Comparison of ENCODE assay signal across 23 cellular contexts in the genomic region with DNA sequence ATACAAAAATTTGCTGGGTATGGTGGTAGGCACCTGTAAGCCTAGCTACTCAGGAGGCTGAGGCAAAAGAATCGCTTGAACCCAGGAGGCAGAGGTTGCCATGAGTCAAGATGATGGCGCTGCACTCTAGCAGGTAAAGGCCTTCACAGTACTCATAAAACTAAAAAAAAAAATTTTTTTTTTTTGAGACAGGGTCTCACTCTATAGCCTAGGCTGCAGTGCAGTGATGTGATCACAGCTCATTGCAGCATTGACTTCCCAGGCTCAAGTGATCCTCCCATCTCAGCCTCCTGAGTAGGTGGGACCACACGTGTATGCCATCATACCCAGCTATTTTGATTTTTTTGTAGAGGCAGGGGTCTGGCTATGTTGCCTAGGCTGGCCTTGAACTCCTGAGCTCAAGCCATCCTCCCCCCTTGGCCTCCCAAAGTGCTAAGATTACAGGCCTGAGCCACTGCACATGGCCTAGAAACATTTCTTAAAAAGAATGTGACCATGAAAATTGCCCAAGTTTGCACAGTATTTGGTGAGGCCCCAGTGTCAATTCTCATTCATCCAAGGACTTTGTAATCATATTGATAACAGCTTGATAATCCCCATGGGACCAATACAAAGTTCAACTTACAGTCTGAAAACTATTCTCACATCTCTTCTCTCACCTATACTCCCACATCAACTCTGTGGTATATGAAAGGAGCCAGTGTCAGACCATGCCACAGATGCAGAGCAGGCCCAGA.
A peak's percentile ranks its signal among the peaks of the same experiment; 100 is the strongest.
DNase-seq lines count a peak whose midpoint lies in the region; ATAC-seq, FAIRE-seq and TF ChIP-seq lines count a peak whose summit lies in the region.
"Had no signal": no experiment of that assay in that cellular context is flagged by ENCODE, and none has a peak within 500 bp of the region (broad histone marks: within the 10 kb centered on the region; RNA-seq: fewer than 3 reads in every experiment).

No MANE protein-coding gene starts in this region.

- CTCF ChIA-PET in HepG2 (lab: Yijun Ruan, JAX; ENCODE audit: low intra/inter-chr PET ratio, low total read pairs): no interaction called here

- H3K27me3 Mint-ChIP-seq in nephron progenitor cell (ENCODE audit: low read depth, poor library complexity): no peaks in the 10 kb centered on the region
- H3K27me3 Mint-ChIP-seq in natural killer cell treated with Interleukin-12 subunit alpha and Interleukin-12 subunit beta and Interleukin-15 and Interleukin-18, amount 100 ng/mL, for 72 hours: no peaks in the 10 kb centered on the region
- H3K27me3 Mint-ChIP-seq: CD8-positive, alpha-beta memory T cell had no signal

- no peak for TF ChIP-seq CTCF in HepG2 (CRISPR knock-in tag; IDR thresholded peaks at IDR 0.05)
- TF ChIP-seq CTCF in nephron progenitor cell (IDR thresholded peaks at IDR 0.05): no peak

- no peak overlapping the region for H3K4me2 ChIP-seq in HepG2 (ENCODE audit: low read depth, low read length)
- H3K4me2 ChIP-seq: BLaER1 had no signal

- peak; percentile 92 for DNase-seq in SK-N-DZ (ENCODE audit: low spot score)
- peak; percentile 50 for DNase-seq in HepG2 (ENCODE audit: low spot score)
- no peak for DNase-seq in nephron progenitor cell
- DNase-seq in stimulated activated CD4-positive, alpha-beta T cell treated with anti-CD3 and anti-CD28 coated beads, Interleukin-4, amount 100 ng/mL, for 1 hour: no peak
- no peak for DNase-seq in natural killer cell treated with Interleukin-12 subunit alpha and Interleukin-12 subunit beta and Interleukin-15 and Interleukin-18, amount 100 ng/mL, for 72 hours (ENCODE audit: low spot score)
- DNase-seq: 8988T; ACHN; BE2C; C1 segment of cervical spinal cord; Calu3; CD4-positive, alpha-beta memory T cell; CD4-positive, CD25-positive, alpha-beta regulatory T cell; CD8-positive, alpha-beta memory T cell; COR-L47; DMS79 treated with DMSO at 0.1 percent for 48 hours; GF-D8 had no signal

- no peak overlapping the region for H3K27ac ChIP-seq in HepG2 (ENCODE audit: extremely low read length, insufficient read depth, low read length)
- H3K27ac ChIP-seq: BLaER1 had no signal

- 66% methylated on average over 3 of the region's 3 CpGs for WGBS in HepG2 (ENCODE audit: low lambda C conversion rate)

- no peak for FAIRE-seq in HepG2 (lab: Jason Lieb, UNC)
- FAIRE-seq: A204.1, D721Med, G401.6, GM12891, GM19239 had no signal

- in situ Hi-C loops in HepG2 (cut with HindIII; ENCODE audit: extremely low pct_ligation_motif_present, low pct_unique_long_range_greater_than_20kb): no loop called here

- H2AFZ ChIP-seq in HepG2 (ENCODE audit: low read length): no peak overlapping the region

- intact Hi-C loops in HepG2 (cut with micrococcal nuclease; ENCODE audit: unreplicated experiment): no loop called here

- TF ChIP-seq RAD21 in HepG2 (CRISPR knock-in tag; IDR thresholded peaks at IDR 0.05): no peak

- POLR2A ChIA-PET in HepG2 (lab: Yijun Ruan, JAX): no interaction called here

- peaks cover 11% of the 10 kb centered on the region for H3K36me3 Mint-ChIP-seq in nephron progenitor cell (ENCODE audit: low read depth)
- no peaks in the 10 kb centered on the region for H3K36me3 Mint-ChIP-seq in natural killer cell treated with Interleukin-12 subunit alpha and Interleukin-12 subunit beta and Interleukin-15 and Interleukin-18, amount 100 ng/mL, for 72 hours
- H3K36me3 Mint-ChIP-seq: CD14-positive monocyte; CD4-positive, alpha-beta memory T cell; CD4-positive, CD25-positive, alpha-beta regulatory T cell had no signal

- H3K9ac ChIP-seq in HepG2 (ENCODE audit: insufficient read depth, low read depth, low read length): no peak overlapping the region
- H3K9ac ChIP-seq: BLaER1 had no signal

- no peak for TF ChIP-seq POLR2A in HepG2 (IDR thresholded peaks at IDR 0.05; ENCODE audit: insufficient read depth in 1 of 2, low read depth in 2 of 2, low read length in 2 of 2)

- H3K4me3 Mint-ChIP-seq in nephron progenitor cell: no peak overlapping the region
- no peak overlapping the region for H3K4me3 Mint-ChIP-seq in natural killer cell treated with Interleukin-12 subunit alpha and Interleukin-12 subunit beta and Interleukin-15 and Interleukin-18, amount 100 ng/mL, for 72 hours
- H3K4me3 Mint-ChIP-seq: CD14-positive monocyte; CD4-positive, CD25-positive, alpha-beta regulatory T cell; CD8-positive, alpha-beta memory T cell had no signal

- H3K4me3 ChIP-seq in HepG2 (replicated peaks in 1 of 3; ENCODE audit: insufficient read depth in 1 of 3, low read depth in 2 of 3, low read length in 3 of 3): no peak overlapping the region
- H3K4me3 ChIP-seq: BLaER1 had no signal

- H3K4me1 Mint-ChIP-seq in nephron progenitor cell: peaks cover 12% of the 10 kb centered on the region
- H3K4me1 Mint-ChIP-seq in natural killer cell treated with Interleukin-12 subunit alpha and Interleukin-12 subunit beta and Interleukin-15 and Interleukin-18, amount 100 ng/mL, for 72 hours (ENCODE audit: low read depth in 2 of 2): no peaks in the 10 kb centered on the region
- H3K4me1 Mint-ChIP-seq: CD14-positive monocyte; CD4-positive, alpha-beta memory T cell; CD4-positive, CD25-positive, alpha-beta regulatory T cell; CD8-positive, alpha-beta memory T cell had no signal

- H3K36me3 ChIP-seq in HepG2 (replicated peaks in 1 of 2; ENCODE audit: control insufficient read depth in 1 of 2, insufficient read depth in 2 of 2, low read length in 2 of 2): no peaks in the 10 kb centered on the region
- H3K36me3 ChIP-seq: BE2C, BLaER1 had no signal

- H3K27me3 ChIP-seq in HepG2 (ENCODE audit: control insufficient read depth in 1 of 2, insufficient read depth in 2 of 2, low read length in 2 of 2): no peaks in the 10 kb centered on the region
- H3K27me3 ChIP-seq: BE2C, BLaER1 had no signal

- no peaks in the 10 kb centered on the region for H3K9me3 ChIP-seq in HepG2 (ENCODE audit: low read length)
- H3K9me3 ChIP-seq: BE2C had no signal

- no peak overlapping the region for H3K27ac Mint-ChIP-seq in nephron progenitor cell
- no peak overlapping the region for H3K27ac Mint-ChIP-seq in natural killer cell treated with Interleukin-12 subunit alpha and Interleukin-12 subunit beta and Interleukin-15 and Interleukin-18, amount 100 ng/mL, for 72 hours
- H3K27ac Mint-ChIP-seq: CD4-positive, alpha-beta memory T cell; CD4-positive, CD25-positive, alpha-beta regulatory T cell; CD8-positive, alpha-beta memory T cell had no signal

- no peaks in the 10 kb centered on the region for H4K20me1 ChIP-seq in HepG2 (ENCODE audit: insufficient read depth, low read length)
- H4K20me1 ChIP-seq: BLaER1 had no signal

- BruUV-seq in HepG2 (replicated peaks; lab: Mats Ljungman, UMichigan): no TSS peak

- H3K79me2 ChIP-seq in HepG2 (ENCODE audit: insufficient read depth, low read length): no peaks in the 10 kb centered on the region

- peaks cover 7% of the 10 kb centered on the region; the same call in 1 of the 2 replicates for H3K4me1 ChIP-seq in HepG2 (ENCODE audit: insufficient read depth, low read length)
- H3K4me1 ChIP-seq: BE2C, BLaER1 had no signal

- ATAC-seq in HepG2: peak; percentile 71
- ATAC-seq in natural killer cell treated with Interleukin-12 subunit alpha and Interleukin-12 subunit beta and Interleukin-15 and Interleukin-18, amount 100 ng/mL, for 72 hours: no peak

- TF ChIP-seq EP300 in HepG2 (IDR thresholded peaks at IDR 0.05; ENCODE audit: low read depth in 2 of 2, low read length in 2 of 2): no peak; a peak in 1 of 4 replicates
- no peak for TF ChIP-seq EP300 in HepG2 (CRISPR knock-in tag; IDR thresholded peaks at IDR 0.05; ENCODE audit: borderline replicate concordance)

- H3K9me3 Mint-ChIP-seq in nephron progenitor cell: peaks cover 25% of the 10 kb centered on the region
- no peaks in the 10 kb centered on the region for H3K9me3 Mint-ChIP-seq in natural killer cell treated with Interleukin-12 subunit alpha and Interleukin-12 subunit beta and Interleukin-15 and Interleukin-18, amount 100 ng/mL, for 72 hours

TF ChIP-seq in HepG2, 621 proteins besides CTCF, POLR2A, EP300 and RAD21 (continues in another document):
- TF ChIP-seq ZBTB34 (CRISPR knock-in tag; IDR thresholded peaks at IDR 0.05) (no peak), RBAK (CRISPR knock-in tag; IDR thresholded peaks at IDR 0.05) (no peak), ZSCAN25 (CRISPR knock-in tag; IDR thresholded peaks at IDR 0.05) (no peak), PAXIP1 (CRISPR knock-in tag; conservative IDR thresholded peaks at IDR 0.05) (no peak), NR1H2 (CRISPR knock-in tag; IDR thresholded peaks at IDR 0.05; ENCODE audit: borderline replicate concordance, low read depth) (no peak), ZNF841 (CRISPR knock-in tag; IDR thresholded peaks at IDR 0.05; ENCODE audit: borderline replicate concordance) (no peak)

Comparison
In these comparisons a context has a peak if more than half of its experiments do, and no peak if none do; other contexts are left out.
1. DNase-seq: peak in SK-N-DZ (single experiment) and HepG2 (single experiment); none in nephron progenitor cell (single experiment), stimulated activated CD4-positive, alpha-beta T cell treated with anti-CD3 and anti-CD28 coated beads, Interleukin-4, amount 100 ng/mL, for 1 hour (single experiment) and natural killer cell treated with Interleukin-12 subunit alpha and Interleukin-12 subunit beta and Interleukin-15 and Interleukin-18, amount 100 ng/mL, for 72 hours (single experiment).